9 cellular contexts compared by ENCODE assay signal in genomic region chr12:57237952-57238853, GRCh38. TPM values are rescaled to one million over a fixed set of nuclear protein-coding genes. Genes with fewer than 3 reads are reported as not detected.
A peak's percentile ranks its signal among the peaks of the same experiment; 100 is the strongest.
DNase-seq lines count a peak whose midpoint lies in the region; ATAC-seq, FAIRE-seq and TF ChIP-seq lines count a peak whose summit lies in the region.
"Had no signal": no experiment of that assay in that cellular context is flagged by ENCODE, and none has a peak within 500 bp of the region (broad histone marks: within the 10 kb centered on the region; RNA-seq: fewer than 3 reads in every experiment).

No MANE protein-coding gene starts in this region.

- peak overlapping the region; percentile 35 for H3K4me3 ChIP-seq in colonic mucosa

- peak overlapping the region; percentile 88 for H3K4me3 Mint-ChIP-seq in natural killer cell

- peaks cover 9% of the 10 kb centered on the region for H3K36me3 Mint-ChIP-seq in natural killer cell

- H3K27me3 Mint-ChIP-seq in natural killer cell (ENCODE audit: low read depth in 2 of 2) = peaks cover 61 to 63% of the 10 kb centered on the region in 2 donors

- H3K27ac Mint-ChIP-seq in natural killer cell = peak overlapping the region; percentile 48 to 53

- peak overlapping the region; percentile 19 to 44 for H3K9ac ChIP-seq in colonic mucosa (ENCODE audit: low read depth in 2 of 2, low read length in 2 of 2)

- H3K27ac ChIP-seq in colonic mucosa = no peak overlapping the region
- H3K27ac ChIP-seq: C4-2B had no signal

- ATAC-seq in natural killer cell = no peak
- no peak for ATAC-seq in HG03457 (IDR thresholded peaks at IDR 0.05; ENCODE audit: unreplicated experiment)

- no peaks in the 10 kb centered on the region for H3K9me3 ChIP-seq in colonic mucosa

- no peaks in the 10 kb centered on the region for H3K36me3 ChIP-seq in colonic mucosa

- DNase-seq in NCI-H187 (lab: John Stamatoyannopoulos, UW) (peak; percentile 58 to 64), NCI-H187 treated with DMSO at 0.1 percent for 48 hours (lab: John Stamatoyannopoulos, UW) (no peak), NCI-H748 (lab: John Stamatoyannopoulos, UW; ENCODE audit: unreplicated experiment) (peak; percentile 74), colonic mucosa (no peak), natural killer cell (peak; percentile 27), dedifferentiated amniotic fluid mesenchymal stem cell (ENCODE audit: extremely low spot score) (no peak), frontal cortex (ENCODE audit: low spot score in 2 of 2) (no peak)

- intact Hi-C loops in colonic mucosa (cut with DNase I) (loop anchor here (2.0 kb wide), 1 partner anchor 25 kb away; no protein-coding TSS in a partner anchor), natural killer cell (cut with micrococcal nuclease) (loop anchor here (2.0 kb wide), 1 partner anchor 15 kb away; no protein-coding TSS in a partner anchor)

- no peak for FAIRE-seq in frontal cortex (lab: Jason Lieb, UNC)

- peaks cover 35% of the 10 kb centered on the region for H3K4me1 ChIP-seq in colonic mucosa

- H3K27me3 ChIP-seq in colonic mucosa = peaks cover 70% of the 10 kb centered on the region

- TF ChIP-seq CTCF in colonic mucosa (IDR thresholded peaks at IDR 0.05) = no peak
- no peak for TF ChIP-seq CTCF in natural killer cell (IDR thresholded peaks at IDR 0.05)

- no peaks in the 10 kb centered on the region for H3K9me3 Mint-ChIP-seq in natural killer cell

- peaks cover 40 to 71% of the 10 kb centered on the region in 2 donors for H3K4me1 Mint-ChIP-seq in natural killer cell

RNA-seq across cellular contexts. Expression of gene SHMT2, which starts 8.7 kb away (rescaled TPM):
- total RNA-seq in colonic mucosa = 100 to 1,000 TPM in 1 of 2 donors, 10 to 100 TPM in 1; 69.4 to 160 TPM
- total RNA-seq in natural killer cell = 10 to 100 TPM; 28.6 to 39.3 (median 34.9) TPM
- total RNA-seq in frontal cortex = 28.9 TPM

RNA-seq across cellular contexts. Expression of gene STAC3, which starts 12.8 kb away (rescaled TPM):
- total RNA-seq in colonic mucosa (1 to 10 TPM; 1.9 to 2.7 TPM), natural killer cell (1 to 10 TPM; 2.4 to 4.1 (median 3.8) TPM), frontal cortex (1.6 TPM)

RNA-seq across cellular contexts. Expression of gene NXPH4, which starts 21.6 kb away (rescaled TPM):
- total RNA-seq in colonic mucosa (under 1 TPM in 1 of 2 donors, not detected in 1; 0.27 TPM), natural killer cell (under 1 TPM in 1 of 3 donors, not detected in 2; 0.82 TPM), frontal cortex (0.82 TPM)

Comparison
In these comparisons a context has a peak if more than half of its experiments do, and no peak if none do; other contexts are left out.
1. DNase-seq: peak in NCI-H187 (2 of 2), NCI-H748 (single experiment) and natural killer cell (single experiment); none in NCI-H187 treated with DMSO at 0.1 percent for 48 hours (single experiment), colonic mucosa (single experiment), dedifferentiated amniotic fluid mesenchymal stem cell (single experiment) and frontal cortex (0 of 2).